In genomic region chr5:10441083-10441991, GRCh38 we compare ENCODE assay signal across 1 cellular context.
TF ChIP-seq lines count a peak whose summit lies in the region.

ROPN1L (plus strand) TSS chr5:10441879; CDS start chr5:10442168, 289 bp downstream.

TF ChIP-seq in K562, 482 proteins besides CTCF, POLR2A, EP300 and RAD21 (continued from another document and continues in another):
- TF ChIP-seq SFPQ (IDR thresholded peaks at IDR 0.05; ENCODE audit: low read depth, low read length) (no peak), RREB1 (CRISPR knock-in tag; IDR thresholded peaks at IDR 0.05) (0 out of 2 replicates have a peak, but pooled peaks have one; percentile 16), CREB3L1 (IDR thresholded peaks at IDR 0.05; ENCODE audit: borderline replicate concordance, low read depth) (peak; percentile 36; the same call in 1 of the 2 replicates), TAL1 (IDR thresholded peaks at IDR 0.05) (no peak), GABPB1 (CRISPR knock-in tag; IDR thresholded peaks at IDR 0.05) (peak; percentile 45; the same call in 1 of the 2 replicates), RBBP5 (IDR thresholded peaks at IDR 0.05; ENCODE audit: borderline replicate concordance, insufficient read depth, low read length, poor library complexity, severe bottlenecking) (peak; percentile 67), CXXC5 (CRISPR knock-in tag; IDR thresholded peaks at IDR 0.05) (peak; percentile 80), TSC22D4 (tag; IDR thresholded peaks at IDR 0.05) (no peak), FIP1L1 (IDR thresholded peaks at IDR 0.05; ENCODE audit: low read depth, low read length, poor library complexity, severe bottlenecking) (peak; percentile 96), REST (CRISPR knock-in tag; IDR thresholded peaks at IDR 0.05; ENCODE audit: low read depth) (peak; percentile 50; the same call in 1 of the 2 replicates), PML (IDR thresholded peaks at IDR 0.05; ENCODE audit: low read length) (peak; percentile 51; the same call in 1 of the 2 replicates), SP2 (IDR thresholded peaks at IDR 0.05; ENCODE audit: extremely low read depth, low read depth, low read length, poor library complexity, severe bottlenecking) (no peak), CBX1 (IDR thresholded peaks at IDR 0.05; ENCODE audit: low read depth) (peak; percentile 31; the same call in 1 of the 2 replicates), NR1H2 (CRISPR knock-in tag; IDR thresholded peaks at IDR 0.05) (0 out of 2 replicates have a peak, but pooled peaks have one; percentile 40), L3MBTL2 (IDR thresholded peaks at IDR 0.05) (peak; percentile 93), ETS1 (conservative IDR thresholded peaks at IDR 0.05; ENCODE audit: control insufficient read depth, low read depth, low read length) (peak; percentile 80), E2F8 (IDR thresholded peaks at IDR 0.05; ENCODE audit: low read depth, partially characterized antibody) (peak; percentile 20), SIN3A (IDR thresholded peaks at IDR 0.05; ENCODE audit: borderline replicate concordance in 2 of 2, control insufficient read depth in 1 of 2, low read depth in 2 of 2, low read length in 2 of 2) (peak; percentile 94 to 96; a peak in 2 of 4 replicates), MTF1 (CRISPR knock-in tag; IDR thresholded peaks at IDR 0.05; ENCODE audit: borderline replicate concordance) (no peak), BRD4 (IDR thresholded peaks at IDR 0.05) (no peak), ZNF224 (CRISPR knock-in tag; IDR thresholded peaks at IDR 0.05) (0 out of 2 replicates have a peak, but pooled peaks have one; percentile 31), ZC3H4 (CRISPR knock-in tag; IDR thresholded peaks at IDR 0.05; ENCODE audit: borderline replicate concordance) (no peak), MBD2 (IDR thresholded peaks at IDR 0.05; ENCODE audit: borderline replicate concordance, low read depth) (0 out of 2 replicates have a peak, but pooled peaks have one; percentile 29)
- TF ChIP-seq, protein P1, sequence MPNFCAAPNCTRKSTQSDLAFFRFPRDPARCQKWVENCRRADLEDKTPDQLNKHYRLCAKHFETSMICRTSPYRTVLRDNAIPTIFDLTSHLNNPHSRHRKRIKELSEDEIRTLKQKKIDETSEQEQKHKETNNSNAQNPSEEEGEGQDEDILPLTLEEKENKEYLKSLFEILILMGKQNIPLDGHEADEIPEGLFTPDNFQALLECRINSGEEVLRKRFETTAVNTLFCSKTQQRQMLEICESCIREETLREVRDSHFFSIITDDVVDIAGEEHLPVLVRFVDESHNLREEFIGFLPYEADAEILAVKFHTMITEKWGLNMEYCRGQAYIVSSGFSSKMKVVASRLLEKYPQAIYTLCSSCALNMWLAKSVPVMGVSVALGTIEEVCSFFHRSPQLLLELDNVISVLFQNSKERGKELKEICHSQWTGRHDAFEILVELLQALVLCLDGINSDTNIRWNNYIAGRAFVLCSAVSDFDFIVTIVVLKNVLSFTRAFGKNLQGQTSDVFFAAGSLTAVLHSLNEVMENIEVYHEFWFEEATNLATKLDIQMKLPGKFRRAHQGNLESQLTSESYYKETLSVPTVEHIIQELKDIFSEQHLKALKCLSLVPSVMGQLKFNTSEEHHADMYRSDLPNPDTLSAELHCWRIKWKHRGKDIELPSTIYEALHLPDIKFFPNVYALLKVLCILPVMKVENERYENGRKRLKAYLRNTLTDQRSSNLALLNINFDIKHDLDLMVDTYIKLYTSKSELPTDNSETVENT (CRISPR knock-in tag; IDR thresholded peaks at IDR 0.05): peak; percentile 75
- TF ChIP-seq, protein P2, sequence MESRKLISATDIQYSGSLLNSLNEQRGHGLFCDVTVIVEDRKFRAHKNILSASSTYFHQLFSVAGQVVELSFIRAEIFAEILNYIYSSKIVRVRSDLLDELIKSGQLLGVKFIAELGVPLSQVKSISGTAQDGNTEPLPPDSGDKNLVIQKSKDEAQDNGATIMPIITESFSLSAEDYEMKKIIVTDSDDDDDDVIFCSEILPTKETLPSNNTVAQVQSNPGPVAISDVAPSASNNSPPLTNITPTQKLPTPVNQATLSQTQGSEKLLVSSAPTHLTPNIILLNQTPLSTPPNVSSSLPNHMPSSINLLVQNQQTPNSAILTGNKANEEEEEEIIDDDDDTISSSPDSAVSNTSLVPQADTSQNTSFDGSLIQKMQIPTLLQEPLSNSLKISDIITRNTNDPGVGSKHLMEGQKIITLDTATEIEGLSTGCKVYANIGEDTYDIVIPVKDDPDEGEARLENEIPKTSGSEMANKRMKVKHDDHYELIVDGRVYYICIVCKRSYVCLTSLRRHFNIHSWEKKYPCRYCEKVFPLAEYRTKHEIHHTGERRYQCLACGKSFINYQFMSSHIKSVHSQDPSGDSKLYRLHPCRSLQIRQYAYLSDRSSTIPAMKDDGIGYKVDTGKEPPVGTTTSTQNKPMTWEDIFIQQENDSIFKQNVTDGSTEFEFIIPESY (CRISPR knock-in tag; IDR thresholded peaks at IDR 0.05): 0 out of 2 replicates have a peak, but pooled peaks have one; percentile 50
- TF ChIP-seq, protein P3, sequence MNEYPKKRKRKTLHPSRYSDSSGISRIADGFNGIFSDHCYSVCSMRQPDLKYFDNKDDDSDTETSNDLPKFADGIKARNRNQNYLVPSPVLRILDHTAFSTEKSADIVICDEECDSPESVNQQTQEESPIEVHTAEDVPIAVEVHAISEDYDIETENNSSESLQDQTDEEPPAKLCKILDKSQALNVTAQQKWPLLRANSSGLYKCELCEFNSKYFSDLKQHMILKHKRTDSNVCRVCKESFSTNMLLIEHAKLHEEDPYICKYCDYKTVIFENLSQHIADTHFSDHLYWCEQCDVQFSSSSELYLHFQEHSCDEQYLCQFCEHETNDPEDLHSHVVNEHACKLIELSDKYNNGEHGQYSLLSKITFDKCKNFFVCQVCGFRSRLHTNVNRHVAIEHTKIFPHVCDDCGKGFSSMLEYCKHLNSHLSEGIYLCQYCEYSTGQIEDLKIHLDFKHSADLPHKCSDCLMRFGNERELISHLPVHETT (CRISPR knock-in tag; conservative IDR thresholded peaks at IDR 0.05 in 1 of 2, IDR thresholded peaks at IDR 0.05 in 1 of 2): no peak
